ENCODE assay signal across 22 cellular contexts in the genomic region with DNA sequence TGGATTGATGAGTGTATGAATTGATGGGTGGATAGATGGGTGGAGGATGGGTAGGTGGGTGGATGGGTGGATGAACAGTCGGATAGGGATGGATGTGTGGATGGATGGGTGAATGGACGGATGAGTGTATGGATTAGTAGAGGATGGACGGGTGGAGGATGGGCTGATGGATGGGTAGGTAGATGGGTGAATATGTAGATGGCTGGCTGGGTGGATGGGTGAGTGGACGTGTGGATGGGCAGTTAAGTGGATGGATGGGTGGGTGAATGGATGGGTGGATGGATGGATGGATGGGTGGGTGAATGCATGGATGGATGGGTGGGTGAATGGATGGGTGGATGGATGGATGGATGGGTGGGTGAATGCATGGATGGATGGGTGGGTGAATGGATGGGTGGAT. TPM values are rescaled to one million over a fixed set of nuclear protein-coding genes. Genes with fewer than 3 reads are reported as not detected.
"Had no signal": no experiment of that assay in that cellular context is flagged by ENCODE, and none has a peak within 500 bp of the region (broad histone marks: within the 10 kb centered on the region; RNA-seq: fewer than 3 reads in every experiment).

No MANE protein-coding gene starts in this region.

RNA-seq across cellular contexts. Expression of a gene that starts 15.6 kb away (rescaled TPM):
- total RNA-seq: myocyte had no signal
- polyA plus RNA-seq: immature natural killer cell, mammary epithelial cell had no signal

RNA-seq across cellular contexts. Expression of a gene that starts 54.4 kb away (rescaled TPM):
- total RNA-seq: hepatocyte, kidney, kidney epithelial cell, left cardiac atrium, left colon, left lobe of liver, left lung, left ventricle myocardium inferior, left ventricle myocardium superior, liver, lower leg skin, lower lobe of right lung, lung microvascular endothelial cell, mammary epithelial cell, mesenteric fat pad, mesothelial cell of epicardium, mononuclear cell, mucosa of descending colon, mucosa of gallbladder, myocyte had no signal
- polyA plus RNA-seq: hepatocyte, immature natural killer cell, keratinocyte, liver, mammary epithelial cell had no signal
